23 cellular contexts compared by ENCODE assay signal in the genomic region with DNA sequence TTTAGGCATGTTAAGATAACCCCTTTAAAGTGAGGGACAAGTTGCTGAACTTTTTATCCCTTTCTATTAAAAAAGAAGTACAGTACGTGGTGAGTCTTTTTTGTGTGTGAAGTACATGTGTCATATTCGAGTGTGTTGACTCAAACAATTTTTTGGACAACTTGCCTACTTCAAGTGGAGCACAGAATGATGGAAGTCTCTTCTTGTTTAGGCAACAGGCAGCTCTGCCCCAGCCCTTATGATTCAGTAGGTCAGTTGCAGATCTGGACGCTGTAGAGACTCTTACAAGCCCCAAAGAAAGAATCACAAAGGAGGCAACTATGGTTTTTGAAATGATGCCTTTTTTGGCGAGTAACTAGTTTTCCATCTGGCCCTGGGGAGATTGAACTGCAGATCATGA.
"Had no signal": no experiment of that assay in that cellular context is flagged by ENCODE, and none has a peak within 500 bp of the region (broad histone marks: within the 10 kb centered on the region; RNA-seq: fewer than 3 reads in every experiment).

No MANE protein-coding gene starts in this region.

- H3K4me1 ChIP-seq: heart left ventricle, neural progenitor cell, sigmoid colon had no signal

- H3K9me3 Mint-ChIP-seq: activated CD4-positive, alpha-beta memory T cell treated with anti-CD3 and anti-CD28 coated beads for 36 hours; activated naive CD4-positive, alpha-beta T cell treated with anti-CD3 and anti-CD28 coated beads for 36 hours; naive thymus-derived CD8-positive, alpha-beta T cell; neural progenitor cell had no signal

- H3K9me3 ChIP-seq: heart left ventricle, sigmoid colon, thyroid gland had no signal

- H3K9ac ChIP-seq: neural progenitor cell had no signal

- H3K4me3 ChIP-seq: heart left ventricle, lung, neural progenitor cell, sigmoid colon, thyroid gland had no signal

- H3K27me3 Mint-ChIP-seq: activated CD4-positive, alpha-beta memory T cell treated with anti-CD3 and anti-CD28 coated beads for 36 hours; activated naive CD8-positive, alpha-beta T cell treated with anti-CD3 and anti-CD28 coated beads, Interleukin-2, amount 10 ng/mL, durations not matched to agents 7 days and 5 days; naive thymus-derived CD8-positive, alpha-beta T cell; progenitor cell of endocrine pancreas; T-helper 17 cell had no signal

- H3K36me3 ChIP-seq: heart left ventricle, neural progenitor cell, sigmoid colon, thyroid gland had no signal

- DNase-seq: activated CD4-positive, alpha-beta memory T cell treated with anti-CD3 and anti-CD28 coated beads for 36 hours; activated CD4-positive, alpha-beta T cell treated with anti-CD3 and anti-CD28 coated beads for 48 hours; activated effector memory CD4-positive, alpha-beta T cell treated with Interleukin-2 at 50 U/mL for 16 hours; activated naive CD4-positive, alpha-beta T cell treated with anti-CD3 and anti-CD28 coated beads for 36 hours; activated naive CD8-positive, alpha-beta T cell treated with anti-CD3 and anti-CD28 coated beads, Interleukin-2, amount 10 ng/mL, durations not matched to agents 7 days and 5 days; activated T-cell treated with anti-CD3 and anti-CD28 coated beads, Interleukin-2, amount 50 U/mL, for 48 hours; amniotic stem cell; effector memory CD4-positive, alpha-beta T cell; heart left ventricle; kidney; naive thymus-derived CD8-positive, alpha-beta T cell; retina; sigmoid colon; stimulated activated CD4-positive, alpha-beta T cell treated with anti-CD3 and anti-CD28 coated beads, Interleukin-4, amount 100 ng/mL, for 1 hour; stimulated activated naive CD8-positive, alpha-beta T cell treated with anti-CD3 and anti-CD28 coated beads, Interleukin-15, Interleukin-2, amounts not matched to agents 100 U/mL and 50 U/mL, for 24 hours; substantia nigra; SW 1271; T-helper 17 cell; thyroid gland had no signal

- H3K27me3 ChIP-seq: heart left ventricle, neural progenitor cell, sigmoid colon, thyroid gland had no signal

- FAIRE-seq: kidney had no signal

- H2AFZ ChIP-seq: neural progenitor cell had no signal

- H3K27ac ChIP-seq: heart left ventricle, neural progenitor cell, sigmoid colon, thyroid gland had no signal

- H3K4me3 Mint-ChIP-seq: activated CD4-positive, alpha-beta memory T cell treated with anti-CD3 and anti-CD28 coated beads for 36 hours; activated naive CD4-positive, alpha-beta T cell treated with anti-CD3 and anti-CD28 coated beads for 36 hours; activated naive CD8-positive, alpha-beta T cell treated with anti-CD3 and anti-CD28 coated beads, Interleukin-2, amount 10 ng/mL, durations not matched to agents 7 days and 5 days; mesothelial cell of epicardium; naive thymus-derived CD8-positive, alpha-beta T cell; neural progenitor cell; T-helper 17 cell had no signal

- ATAC-seq: naive thymus-derived CD8-positive, alpha-beta T cell; stimulated activated naive CD8-positive, alpha-beta T cell treated with anti-CD3 and anti-CD28 coated beads, Interleukin-15, Interleukin-2, amounts not matched to agents 100 U/mL and 50 U/mL, for 24 hours; T-helper 17 cell had no signal

- H3K4me1 Mint-ChIP-seq: mesothelial cell of epicardium, neural progenitor cell had no signal

- H3K4me2 ChIP-seq: neural progenitor cell had no signal

- H3K27ac Mint-ChIP-seq: activated CD4-positive, alpha-beta memory T cell treated with anti-CD3 and anti-CD28 coated beads for 36 hours; activated naive CD4-positive, alpha-beta T cell treated with anti-CD3 and anti-CD28 coated beads for 36 hours; activated naive CD8-positive, alpha-beta T cell treated with anti-CD3 and anti-CD28 coated beads, Interleukin-2, amount 10 ng/mL, durations not matched to agents 7 days and 5 days; mesothelial cell of epicardium; neural progenitor cell; progenitor cell of endocrine pancreas; T-helper 17 cell had no signal

- H3K36me3 Mint-ChIP-seq: mesothelial cell of epicardium, neural progenitor cell had no signal
